In the genomic region with DNA sequence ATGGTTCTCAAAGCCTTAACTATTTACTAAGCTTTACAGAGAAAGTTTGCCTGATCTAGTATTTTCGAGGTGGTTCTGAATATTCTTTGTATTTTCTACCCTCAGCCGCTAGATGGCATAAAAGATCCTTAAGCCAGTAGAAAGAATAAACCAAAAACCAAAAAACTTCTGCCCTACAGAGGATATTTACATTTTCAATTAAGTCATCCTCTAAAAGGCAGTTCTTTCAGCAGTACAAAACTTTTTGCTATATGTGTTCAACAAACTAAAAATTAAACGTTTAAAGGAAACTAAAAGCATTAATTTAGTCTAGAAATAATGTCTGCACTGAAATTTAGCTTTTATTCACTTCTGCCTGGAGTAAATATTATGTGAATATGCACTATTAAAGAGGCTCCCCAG, we compare ENCODE assay signal across 8 cellular contexts.
DNase-seq lines count a peak whose midpoint lies in the region; ATAC-seq and TF ChIP-seq lines count a peak whose summit lies in the region.

No MANE protein-coding gene starts in this region.

- TF ChIP-seq CTCF in foreskin fibroblast (IDR thresholded peaks at IDR 0.05; ENCODE audit: low read depth, low read length) = peak; percentile 56

- no peak overlapping the region for H3K4me3 ChIP-seq in foreskin fibroblast (ENCODE audit: low read depth in 1 of 2, low read length in 2 of 2)

- peak; percentile 43; the same call in 1 of the 3 replicates for ATAC-seq in SK-N-SH treated with all-trans-retinoic acid at 6 μM for 48 hours
- ATAC-seq in GM21526 (IDR thresholded peaks at IDR 0.05; ENCODE audit: low FRiP score, unreplicated experiment) = no peak

- DNase-seq in NCI-H1105 treated with DMSO at 0.1 percent for 48 hours (lab: John Stamatoyannopoulos, UW) (peak; percentile 62), NCI-H1105 (lab: John Stamatoyannopoulos, UW) (no peak), M059J (ENCODE audit: low read depth) (peak; percentile 71), foreskin fibroblast (peak; percentile 14 to 70), putamen (ENCODE audit: low spot score) (peak; percentile 37), C1 segment of cervical spinal cord (lab: John Stamatoyannopoulos, UW) (no peak)

TF ChIP-seq in SK-N-SH treated with all-trans-retinoic acid at 6 μM for 48 hours, 23 proteins besides CTCF, POLR2A, EP300 and RAD21:
- TF ChIP-seq, protein P1, sequence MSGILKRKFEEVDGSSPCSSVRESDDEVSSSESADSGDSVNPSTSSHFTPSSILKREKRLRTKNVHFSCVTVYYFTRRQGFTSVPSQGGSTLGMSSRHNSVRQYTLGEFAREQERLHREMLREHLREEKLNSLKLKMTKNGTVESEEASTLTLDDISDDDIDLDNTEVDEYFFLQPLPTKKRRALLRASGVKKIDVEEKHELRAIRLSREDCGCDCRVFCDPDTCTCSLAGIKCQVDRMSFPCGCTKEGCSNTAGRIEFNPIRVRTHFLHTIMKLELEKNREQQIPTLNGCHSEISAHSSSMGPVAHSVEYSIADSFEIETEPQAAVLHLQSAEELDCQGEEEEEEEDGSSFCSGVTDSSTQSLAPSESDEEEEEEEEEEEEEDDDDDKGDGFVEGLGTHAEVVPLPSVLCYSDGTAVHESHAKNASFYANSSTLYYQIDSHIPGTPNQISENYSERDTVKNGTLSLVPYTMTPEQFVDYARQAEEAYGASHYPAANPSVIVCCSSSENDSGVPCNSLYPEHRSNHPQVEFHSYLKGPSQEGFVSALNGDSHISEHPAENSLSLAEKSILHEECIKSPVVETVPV (CRISPR knock-in tag; IDR thresholded peaks at IDR 0.05) = no peak
- TF ChIP-seq SNAI2 (CRISPR knock-in tag; IDR thresholded peaks at IDR 0.05) = no peak
- no peak for TF ChIP-seq TOX (CRISPR knock-in tag; IDR thresholded peaks at IDR 0.05; ENCODE audit: borderline replicate concordance)
- TF ChIP-seq TCF4 (CRISPR knock-in tag; IDR thresholded peaks at IDR 0.05; ENCODE audit: borderline replicate concordance) = no peak
- no peak for TF ChIP-seq ZNF8 (CRISPR knock-in tag; IDR thresholded peaks at IDR 0.05)

Comparison
In these comparisons a context has a peak if more than half of its experiments do, and no peak if none do; other contexts are left out.
1. DNase-seq: peak in NCI-H1105 treated with DMSO at 0.1 percent for 48 hours (single experiment), M059J (single experiment), foreskin fibroblast (2 of 2) and putamen (single experiment); none in NCI-H1105 (single experiment) and C1 segment of cervical spinal cord (0 of 14).